Comparison of ENCODE assay signal across 10 cellular contexts in genomic region chr5:172713809-172714490, GRCh38. TPM values are rescaled to one million over a fixed set of nuclear protein-coding genes. Genes with fewer than 3 reads are reported as not detected.
DNase-seq lines count a peak whose midpoint lies in the region; ATAC-seq and TF ChIP-seq lines count a peak whose summit lies in the region.
"Had no signal": no experiment of that assay in that cellular context is flagged by ENCODE, and none has a peak within 500 bp of the region (broad histone marks: within the 10 kb centered on the region; RNA-seq: fewer than 3 reads in every experiment).

No MANE protein-coding gene starts in this region.

- H3K27ac ChIP-seq in body of pancreas = peak overlapping the region in 3 of 4 donors; percentile 20 to 65 (median 57)
- H3K27ac ChIP-seq in lower lobe of right lung = peak overlapping the region; percentile 87
- peak overlapping the region; percentile 60 to 73 for H3K27ac ChIP-seq in tibial artery
- H3K27ac ChIP-seq: cardiac muscle cell had no signal

- H3K4me3 ChIP-seq in body of pancreas (no peak overlapping the region), lower lobe of right lung (no peak overlapping the region), tibial artery (no peak overlapping the region)
- H3K4me3 ChIP-seq: cardiac muscle cell had no signal

- intact Hi-C loops in body of pancreas (cut with DNase I) (loop anchor here (10.0 kb wide), 1 partner anchor 51 kb away; no protein-coding TSS in a partner anchor), lower lobe of right lung (cut with DNase I) (loop anchor here (5.0 kb wide), 1 partner anchor 223 kb away; no protein-coding TSS in a partner anchor), tibial artery (cut with DNase I; ENCODE audit: low total_unique reads) (loop anchor here (2.0 kb wide), 1 partner anchor 221 kb away; no protein-coding TSS in a partner anchor), left colon (cut with DNase I, micrococcal nuclease) (loop anchor here (5.0 kb wide), 1 partner anchor 218 kb away; no protein-coding TSS in a partner anchor)

- H3K36me3 ChIP-seq in body of pancreas (replicated peaks in 1 of 2; ENCODE audit: insufficient read depth in 1 of 2, low read depth in 2 of 2) = no peaks in the 10 kb centered on the region
- no peaks in the 10 kb centered on the region for H3K36me3 ChIP-seq in lower lobe of right lung
- no peaks in the 10 kb centered on the region for H3K36me3 ChIP-seq in tibial artery
- H3K36me3 ChIP-seq: cardiac muscle cell had no signal

- H3K27me3 ChIP-seq in body of pancreas = no peaks in the 10 kb centered on the region
- H3K27me3 ChIP-seq in lower lobe of right lung (ENCODE audit: low read depth) = no peaks in the 10 kb centered on the region
- H3K27me3 ChIP-seq in tibial artery = peaks cover 0 to 8% of the 10 kb centered on the region in 2 donors

- H3K9me3 ChIP-seq in body of pancreas (no peaks in the 10 kb centered on the region), lower lobe of right lung (no peaks in the 10 kb centered on the region), tibial artery (no peaks in the 10 kb centered on the region)
- H3K9me3 ChIP-seq: SK-N-SH had no signal

- WGBS in body of pancreas, 2 donors = 41 to 48% methylated on average over 9 of the region's 9 CpGs

- no peak for TF ChIP-seq EP300 in Ishikawa (IDR thresholded peaks at IDR 0.05; ENCODE audit: borderline replicate concordance)

- TF ChIP-seq CTCF in body of pancreas (IDR thresholded peaks at IDR 0.05) (no peak), lower lobe of right lung (IDR thresholded peaks at IDR 0.05) (no peak), tibial artery (IDR thresholded peaks at IDR 0.05) (no peak)

- no peak for DNase-seq in body of pancreas
- no peak for DNase-seq in lower lobe of right lung
- DNase-seq in tibial artery = no peak
- DNase-seq in NCI-H446 treated with DMSO at 0.1 percent for 48 hours (lab: John Stamatoyannopoulos, UW) = no peak
- no peak for DNase-seq in ureter (ENCODE audit: low spot score)
- DNase-seq in left colon = no peak
- DNase-seq: DMS79 had no signal

- no peak for ATAC-seq in body of pancreas
- ATAC-seq in lower lobe of right lung = peak in 1 of 2 donors; percentile 2
- ATAC-seq in left colon = no peak

- H3K4me1 ChIP-seq in body of pancreas (peaks cover 15% of the 10 kb centered on the region), lower lobe of right lung (peaks cover 53% of the 10 kb centered on the region), tibial artery (peaks cover 0 to 52% (median 38%) of the 10 kb centered on the region in 4 donors)

- no peak for TF ChIP-seq RAD21 in Ishikawa (IDR thresholded peaks at IDR 0.05; ENCODE audit: low read depth)

- TF ChIP-seq POLR2A in body of pancreas (IDR thresholded peaks at IDR 0.05) = no peak

TF ChIP-seq in Ishikawa, 13 proteins besides CTCF, POLR2A, EP300 and RAD21:
- TF ChIP-seq TCF12 (IDR thresholded peaks at IDR 0.05; ENCODE audit: low read depth) (no peak), CREB1 (IDR thresholded peaks at IDR 0.05; ENCODE audit: low read depth) (no peak), NFIC (IDR thresholded peaks at IDR 0.05) (peak; percentile 50; the same call in 1 of the 2 replicates), YY1 (IDR thresholded peaks at IDR 0.05; ENCODE audit: low read depth) (no peak)
- TF ChIP-seq, protein P1, sequence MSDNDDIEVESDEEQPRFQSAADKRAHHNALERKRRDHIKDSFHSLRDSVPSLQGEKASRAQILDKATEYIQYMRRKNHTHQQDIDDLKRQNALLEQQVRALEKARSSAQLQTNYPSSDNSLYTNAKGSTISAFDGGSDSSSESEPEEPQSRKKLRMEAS (IDR thresholded peaks at IDR 0.05) = 0 out of 2 replicates have a peak, but pooled peaks have one; percentile 47

RNA-seq across cellular contexts. Expression of gene DUSP1, which starts 57.0 kb away (rescaled TPM):
- total RNA-seq in body of pancreas = 100 to 1,000 TPM; 248 to 808 TPM
- 367 TPM for total RNA-seq in lower lobe of right lung
- 84.2 TPM for total RNA-seq in ureter
- 100 to 1,000 TPM; 148 to 242 TPM for total RNA-seq in left colon
